2 cellular contexts compared by ENCODE assay signal in the genomic region with DNA sequence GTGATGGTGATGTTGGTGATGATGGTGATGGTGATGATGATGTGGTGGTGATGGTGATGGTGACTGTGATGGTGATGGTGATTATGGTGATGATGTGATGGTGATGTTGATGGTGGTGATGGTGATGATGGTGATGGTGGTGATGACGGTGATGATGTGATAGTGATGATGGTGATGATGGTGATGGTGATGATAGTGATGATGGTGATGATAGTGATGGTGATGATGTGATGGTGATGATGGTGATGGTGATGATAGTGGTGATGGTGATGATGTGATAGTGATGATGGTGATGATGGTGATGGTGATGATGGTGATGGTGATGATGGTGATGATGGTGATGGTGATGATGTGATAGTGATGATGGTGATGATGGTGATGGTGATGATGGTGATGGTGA.
TF ChIP-seq lines count a peak whose summit lies in the region.
"Not testable (repeated sequence)": the region's sequence is repeated elsewhere in the genome, so short reads cannot be mapped to it uniquely, and the experiment has no call there.

No MANE protein-coding gene starts in this region.

TF ChIP-seq in HEK293, 187 proteins besides CTCF, POLR2A, EP300 and RAD21:
- TF ChIP-seq, protein P1, sequence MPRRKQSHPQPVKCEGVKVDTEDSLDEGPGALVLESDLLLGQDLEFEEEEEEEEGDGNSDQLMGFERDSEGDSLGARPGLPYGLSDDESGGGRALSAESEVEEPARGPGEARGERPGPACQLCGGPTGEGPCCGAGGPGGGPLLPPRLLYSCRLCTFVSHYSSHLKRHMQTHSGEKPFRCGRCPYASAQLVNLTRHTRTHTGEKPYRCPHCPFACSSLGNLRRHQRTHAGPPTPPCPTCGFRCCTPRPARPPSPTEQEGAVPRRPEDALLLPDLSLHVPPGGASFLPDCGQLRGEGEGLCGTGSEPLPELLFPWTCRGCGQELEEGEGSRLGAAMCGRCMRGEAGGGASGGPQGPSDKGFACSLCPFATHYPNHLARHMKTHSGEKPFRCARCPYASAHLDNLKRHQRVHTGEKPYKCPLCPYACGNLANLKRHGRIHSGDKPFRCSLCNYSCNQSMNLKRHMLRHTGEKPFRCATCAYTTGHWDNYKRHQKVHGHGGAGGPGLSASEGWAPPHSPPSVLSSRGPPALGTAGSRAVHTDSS (tag by site-specific recombination; IDR thresholded peaks at IDR 0.05) = peak; percentile 80

TF ChIP-seq in HepG2, 621 proteins besides CTCF, POLR2A, EP300 and RAD21:
- peak; percentile 91 for TF ChIP-seq CREB1 (IDR thresholded peaks at IDR 0.05)
- TF ChIP-seq CREB1 (CRISPR knock-in tag; IDR thresholded peaks at IDR 0.05) = not testable (repeated sequence)
